ENCODE assay signal across 9 cellular contexts in genomic region chr16:72725643-72726042, GRCh38.
"Had no signal": no experiment of that assay in that cellular context is flagged by ENCODE, and none has a peak within 500 bp of the region (broad histone marks: within the 10 kb centered on the region; RNA-seq: fewer than 3 reads in every experiment).

No MANE protein-coding gene starts in this region.

- DNase-seq: GM23248, GOT3, H7, H9, HCEC 1CT, HFFc6 had no signal

- H2AFZ ChIP-seq: GM23248, GM23338 had no signal

- H3K36me3 ChIP-seq: HAP-1 had no signal

- ATAC-seq: GM23338, HCT116 had no signal

- H3K9me3 ChIP-seq: HAP-1 had no signal

- H3K9ac ChIP-seq: GM23248 had no signal

- H3K4me2 ChIP-seq: GM23338 had no signal

- H3K4me3 ChIP-seq: GM23248, GM23338, HAP-1 had no signal

- H3K27ac ChIP-seq: GM23248 had no signal
